In the genomic region with DNA sequence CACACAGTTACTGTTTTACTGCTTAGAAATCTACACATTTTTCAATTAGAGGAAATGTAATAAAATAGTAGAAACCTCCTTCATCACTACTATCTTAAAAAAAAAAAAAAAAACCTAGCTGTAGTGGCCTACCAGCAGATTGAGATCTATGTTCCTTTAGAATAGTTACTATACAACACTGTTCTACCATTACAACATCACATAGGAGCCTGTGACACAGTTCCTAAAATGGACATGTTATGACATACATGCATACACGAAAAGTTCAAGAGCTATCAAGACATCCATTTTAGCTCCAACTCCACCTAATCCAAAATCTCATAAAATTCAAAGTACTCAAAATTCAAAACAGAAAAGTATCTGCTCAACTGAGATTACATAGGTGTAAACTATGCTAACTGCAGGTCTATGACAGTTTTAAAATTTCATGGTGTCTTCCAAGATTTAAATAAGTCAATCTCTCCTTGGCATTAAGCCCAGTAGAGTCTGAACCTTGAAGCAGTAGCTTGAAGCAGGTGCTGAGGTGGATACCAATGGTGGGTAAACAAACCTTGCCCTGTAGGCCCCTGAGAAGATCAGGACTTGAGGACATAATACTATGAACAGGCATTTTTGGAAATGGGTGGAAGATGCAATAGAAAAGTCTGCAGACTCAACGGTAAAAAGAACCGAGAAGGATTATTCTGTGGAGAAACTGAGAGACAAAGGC, we compare ENCODE assay signal across 1 cellular context.
A peak's percentile ranks its signal among the peaks of the same experiment; 100 is the strongest.
TF ChIP-seq lines count a peak whose summit lies in the region.

No MANE protein-coding gene starts in this region.

TF ChIP-seq in HEK293, 187 proteins besides CTCF, POLR2A, EP300 and RAD21 (continued from another document):
- TF ChIP-seq, protein P1, sequence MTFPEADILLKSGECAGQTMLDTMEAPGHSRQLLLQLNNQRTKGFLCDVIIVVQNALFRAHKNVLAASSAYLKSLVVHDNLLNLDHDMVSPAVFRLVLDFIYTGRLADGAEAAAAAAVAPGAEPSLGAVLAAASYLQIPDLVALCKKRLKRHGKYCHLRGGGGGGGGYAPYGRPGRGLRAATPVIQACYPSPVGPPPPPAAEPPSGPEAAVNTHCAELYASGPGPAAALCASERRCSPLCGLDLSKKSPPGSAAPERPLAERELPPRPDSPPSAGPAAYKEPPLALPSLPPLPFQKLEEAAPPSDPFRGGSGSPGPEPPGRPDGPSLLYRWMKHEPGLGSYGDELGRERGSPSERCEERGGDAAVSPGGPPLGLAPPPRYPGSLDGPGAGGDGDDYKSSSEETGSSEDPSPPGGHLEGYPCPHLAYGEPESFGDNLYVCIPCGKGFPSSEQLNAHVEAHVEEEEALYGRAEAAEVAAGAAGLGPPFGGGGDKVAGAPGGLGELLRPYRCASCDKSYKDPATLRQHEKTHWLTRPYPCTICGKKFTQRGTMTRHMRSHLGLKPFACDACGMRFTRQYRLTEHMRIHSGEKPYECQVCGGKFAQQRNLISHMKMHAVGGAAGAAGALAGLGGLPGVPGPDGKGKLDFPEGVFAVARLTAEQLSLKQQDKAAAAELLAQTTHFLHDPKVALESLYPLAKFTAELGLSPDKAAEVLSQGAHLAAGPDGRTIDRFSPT (tag by site-specific recombination; IDR thresholded peaks at IDR 0.05), result no peak
- TF ChIP-seq ZNF692 (tag by site-specific recombination; IDR thresholded peaks at IDR 0.05), result no peak
- TF ChIP-seq ZNF10 (tag by site-specific recombination; IDR thresholded peaks at IDR 0.05), result 0 out of 2 replicates have a peak, but pooled peaks have one; percentile 59
- TF ChIP-seq, protein P2, sequence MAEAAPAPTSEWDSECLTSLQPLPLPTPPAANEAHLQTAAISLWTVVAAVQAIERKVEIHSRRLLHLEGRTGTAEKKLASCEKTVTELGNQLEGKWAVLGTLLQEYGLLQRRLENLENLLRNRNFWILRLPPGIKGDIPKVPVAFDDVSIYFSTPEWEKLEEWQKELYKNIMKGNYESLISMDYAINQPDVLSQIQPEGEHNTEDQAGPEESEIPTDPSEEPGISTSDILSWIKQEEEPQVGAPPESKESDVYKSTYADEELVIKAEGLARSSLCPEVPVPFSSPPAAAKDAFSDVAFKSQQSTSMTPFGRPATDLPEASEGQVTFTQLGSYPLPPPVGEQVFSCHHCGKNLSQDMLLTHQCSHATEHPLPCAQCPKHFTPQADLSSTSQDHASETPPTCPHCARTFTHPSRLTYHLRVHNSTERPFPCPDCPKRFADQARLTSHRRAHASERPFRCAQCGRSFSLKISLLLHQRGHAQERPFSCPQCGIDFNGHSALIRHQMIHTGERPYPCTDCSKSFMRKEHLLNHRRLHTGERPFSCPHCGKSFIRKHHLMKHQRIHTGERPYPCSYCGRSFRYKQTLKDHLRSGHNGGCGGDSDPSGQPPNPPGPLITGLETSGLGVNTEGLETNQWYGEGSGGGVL (tag by site-specific recombination; IDR thresholded peaks at IDR 0.05), result no peak
TF ChIP-seq in HEK293: peak in this region for 3.
